8 cellular contexts compared by ENCODE assay signal in genomic region chr5:171336486-171337206, GRCh38.
DNase-seq lines count a peak whose midpoint lies in the region; ATAC-seq, FAIRE-seq and TF ChIP-seq lines count a peak whose summit lies in the region.

No MANE protein-coding gene starts in this region.

- no peak overlapping the region for H3K9ac ChIP-seq in iPS-15b (ENCODE audit: low read depth, low read length)

- peak; percentile 77 for FAIRE-seq in A204.1 (lab: Jason Lieb, UNC)

- peak; percentile 80 for TF ChIP-seq CTCF in astrocyte of the spinal cord (IDR thresholded peaks at IDR 0.05; ENCODE audit: low read depth, low read length)
- TF ChIP-seq CTCF in retinal pigment epithelial cell (conservative IDR thresholded peaks at IDR 0.05; ENCODE audit: low read depth, low read length) = peak; percentile 76

- DNase-seq in GM04504 (ENCODE audit: low read depth) = peak; percentile 20
- peak; percentile 59 for DNase-seq in NCI-H2227 (lab: John Stamatoyannopoulos, UW; ENCODE audit: unreplicated experiment)
- DNase-seq in astrocyte of the spinal cord (ENCODE audit: low read depth, low spot score) = peak; percentile 58
- peak; percentile 8 for DNase-seq in retinal pigment epithelial cell (ENCODE audit: low read depth)

- no peaks in the 10 kb centered on the region for H3K36me3 ChIP-seq in iPS-15b (ENCODE audit: control insufficient read depth, insufficient read depth, low read length)

- ATAC-seq in HG02884 (IDR thresholded peaks at IDR 0.05; ENCODE audit: unreplicated experiment) (no peak), HG02970 (IDR thresholded peaks at IDR 0.05; ENCODE audit: low FRiP score, unreplicated experiment) (no peak)

- H3K4me3 ChIP-seq in astrocyte of the spinal cord (ENCODE audit: low read depth, low read length) = peak overlapping the region; percentile 49
- H3K4me3 ChIP-seq in iPS-15b (ENCODE audit: low read depth, low read length) = peak overlapping the region; percentile 39
- H3K4me3 ChIP-seq in retinal pigment epithelial cell (ENCODE audit: low read length) = peak overlapping the region; percentile 59

- H3K27me3 ChIP-seq in iPS-15b (ENCODE audit: control insufficient read depth, insufficient read depth, low read length) = peaks cover 52% of the 10 kb centered on the region

- H3K4me1 ChIP-seq in iPS-15b (ENCODE audit: control insufficient read depth, insufficient read depth, low read length) = no peaks in the 10 kb centered on the region

- in situ Hi-C loops in astrocyte of the spinal cord (cut with HindIII; ENCODE audit: low sequenced_read_pairs) = no loop called here

- H3K9me3 ChIP-seq in iPS-15b (ENCODE audit: control insufficient read depth, insufficient read depth, low read length) = no peaks in the 10 kb centered on the region

Comparison
In these comparisons a context has a peak if more than half of its experiments do, and no peak if none do; other contexts are left out.
1. DNase-seq: peak in every context shown above with its lines; median percentile 59 in NCI-H2227; 58 in astrocyte of the spinal cord; 20 in GM04504; 8 in retinal pigment epithelial cell.